8 cellular contexts compared by ENCODE assay signal in genomic region chr12:77010637-77011548, GRCh38. TPM values are rescaled to one million over a fixed set of nuclear protein-coding genes. Genes with fewer than 3 reads are reported as not detected.
DNase-seq lines count a peak whose midpoint lies in the region; ATAC-seq and TF ChIP-seq lines count a peak whose summit lies in the region.

No MANE protein-coding gene starts in this region.

- no peak overlapping the region for H3K27ac Mint-ChIP-seq in activated T-helper 2 cell treated with anti-CD3 and anti-CD28 coated beads, Interferon-gamma antibody, Interleukin-2, Interleukin-4, amounts not matched to agents 10 μg/mL and 5 μg/mL and 100 μg/mL, durations not matched to agents 14 hours and 24 hours and 36 hours

- H3K27me3 Mint-ChIP-seq in activated T-helper 2 cell treated with anti-CD3 and anti-CD28 coated beads, Interferon-gamma antibody, Interleukin-2, Interleukin-4, amounts not matched to agents 10 μg/mL and 5 μg/mL and 100 μg/mL, durations not matched to agents 14 hours and 24 hours and 36 hours (ENCODE audit: low read depth) = peaks cover 13% of the 10 kb centered on the region

- H4K20me1 ChIP-seq in osteoblast (ENCODE audit: insufficient read depth, low read length) = no peaks in the 10 kb centered on the region

- H3K9me3 ChIP-seq in HAP-1 (no peaks in the 10 kb centered on the region), osteoblast (ENCODE audit: low read depth, low read length) (no peaks in the 10 kb centered on the region), thoracic aorta (no peaks in the 10 kb centered on the region)

- H3K9me3 Mint-ChIP-seq in activated T-helper 2 cell treated with anti-CD3 and anti-CD28 coated beads, Interferon-gamma antibody, Interleukin-2, Interleukin-4, amounts not matched to agents 10 μg/mL and 5 μg/mL and 100 μg/mL, durations not matched to agents 14 hours and 24 hours and 36 hours = no peaks in the 10 kb centered on the region

- H3K4me1 Mint-ChIP-seq in activated T-helper 2 cell treated with anti-CD3 and anti-CD28 coated beads, Interferon-gamma antibody, Interleukin-2, Interleukin-4, amounts not matched to agents 10 μg/mL and 5 μg/mL and 100 μg/mL, durations not matched to agents 14 hours and 24 hours and 36 hours (ENCODE audit: low read depth) = peaks cover 3% of the 10 kb centered on the region

- H3K4me3 Mint-ChIP-seq in activated T-helper 2 cell treated with anti-CD3 and anti-CD28 coated beads, Interferon-gamma antibody, Interleukin-2, Interleukin-4, amounts not matched to agents 10 μg/mL and 5 μg/mL and 100 μg/mL, durations not matched to agents 14 hours and 24 hours and 36 hours (ENCODE audit: low read depth) = no peak overlapping the region

- peak overlapping the region; percentile 66 for H3K4me2 ChIP-seq in osteoblast (ENCODE audit: insufficient read depth, low read length)

- H3K4me1 ChIP-seq in HAP-1 (no peaks in the 10 kb centered on the region), osteoblast (ENCODE audit: insufficient read depth, low read length) (peaks cover 3% of the 10 kb centered on the region), thoracic aorta (ENCODE audit: control insufficient read depth in 1 of 2, low read depth in 2 of 2) (peaks cover 0 to 5% of the 10 kb centered on the region in 2 donors)

- intact Hi-C loops in activated T-helper 2 cell treated with anti-CD3 and anti-CD28 coated beads, Interferon-gamma antibody, Interleukin-2, Interleukin-4, amounts not matched to agents 10 μg/mL and 5 μg/mL and 100 μg/mL, durations not matched to agents 14 hours and 24 hours and 36 hours (cut with micrococcal nuclease) = loop anchor here (1.0 to 10.0 kb wide), 2 partner anchors 136 to 390 kb away; partner anchors contain the start of gene CSRP2

- H3K27me3 ChIP-seq in GM06990 (replicated peaks; ENCODE audit: control insufficient read depth, insufficient read depth, low read length) (no peaks in the 10 kb centered on the region), HAP-1 (ENCODE audit: low read depth) (peaks cover 3% of the 10 kb centered on the region; the same call in 1 of the 2 replicates), osteoblast (ENCODE audit: insufficient read depth, low read length) (no peaks in the 10 kb centered on the region), thoracic aorta (replicated peaks; ENCODE audit: insufficient read depth) (no peaks in the 10 kb centered on the region)

- no peak overlapping the region for H2AFZ ChIP-seq in osteoblast (ENCODE audit: low read length)

- no peaks in the 10 kb centered on the region for H3K36me3 Mint-ChIP-seq in activated T-helper 2 cell treated with anti-CD3 and anti-CD28 coated beads, Interferon-gamma antibody, Interleukin-2, Interleukin-4, amounts not matched to agents 10 μg/mL and 5 μg/mL and 100 μg/mL, durations not matched to agents 14 hours and 24 hours and 36 hours (ENCODE audit: low read depth)

- H3K36me3 ChIP-seq in GM06990 (ENCODE audit: control insufficient read depth, insufficient read depth, low read length) (no peaks in the 10 kb centered on the region), HAP-1 (replicated peaks) (no peaks in the 10 kb centered on the region), osteoblast (ENCODE audit: insufficient read depth, low read length) (no peaks in the 10 kb centered on the region), thoracic aorta (no peaks in the 10 kb centered on the region)

- H3K27ac ChIP-seq in osteoblast (ENCODE audit: low read depth, low read length) = no peak overlapping the region
- H3K27ac ChIP-seq in thoracic aorta = no peak overlapping the region

- ATAC-seq in thoracic aorta (ENCODE audit: insufficient number of reproducible peaks, low FRiP score, low read depth) = no peak

- no peaks in the 10 kb centered on the region for H3K79me2 ChIP-seq in osteoblast (ENCODE audit: insufficient read depth, low read length)

- in situ Hi-C loops in HAP-1 (cut with MboI; ENCODE audit: low sequenced_read_pairs) = loop anchor here (25.0 kb wide), 1 partner anchor 399 kb away; no protein-coding TSS in a partner anchor

- H3K4me3 ChIP-seq in GM06990 (replicated peaks; ENCODE audit: low read depth, low read length) (no peak overlapping the region), HAP-1 (no peak overlapping the region), foreskin fibroblast (ENCODE audit: low read depth in 1 of 2, low read length in 2 of 2) (no peak overlapping the region), osteoblast (ENCODE audit: insufficient read depth, low read length) (peak overlapping the region; percentile 11), thoracic aorta (peak overlapping the region; percentile 58)

- DNase-seq in GM06990 (ENCODE audit: extremely low read depth, insufficient read length) (peak; percentile 33), HAP-1 (ENCODE audit: low spot score in 2 of 2) (peak; percentile 72 to 86), M059J (ENCODE audit: low read depth) (peak; percentile 67), RPMI8226 (peak; percentile 73), foreskin fibroblast (peak; percentile 60 to 88), osteoblast (ENCODE audit: insufficient read length, low spot score, missing footprints) (peak; percentile 81), thoracic aorta (ENCODE audit: low spot score) (peak; percentile 27)
- peak; percentile 45 for DNase-seq in activated T-helper 2 cell treated with anti-CD3 and anti-CD28 coated beads, Interferon-gamma antibody, Interleukin-2, Interleukin-4, amounts not matched to agents 10 μg/mL and 5 μg/mL and 100 μg/mL, durations not matched to agents 14 hours and 24 hours and 36 hours (ENCODE audit: low spot score)

- TF ChIP-seq CTCF in GM06990 (IDR thresholded peaks at IDR 0.05; ENCODE audit: insufficient read depth, low read length, poor library complexity, severe bottlenecking) (peak; percentile 97), foreskin fibroblast (IDR thresholded peaks at IDR 0.05; ENCODE audit: low read depth, low read length) (peak; percentile 99), osteoblast (IDR thresholded peaks at IDR 0.05; ENCODE audit: extremely low read depth, low read depth, low read length) (no peak), thoracic aorta (IDR thresholded peaks at IDR 0.05) (peak; percentile 92)

RNA-seq across cellular contexts. Expression of gene E2F7, which starts 54.5 kb away (rescaled TPM):
- total RNA-seq in M059J (2014; rRNA removed; shearing (Covaris generic)) = 27.4 and 36.7 TPM in 2 replicates
- 14.3 and 17.7 TPM in 2 replicates for total RNA-seq in activated T-helper 2 cell treated with anti-CD3 and anti-CD28 coated beads, Interferon-gamma antibody, Interleukin-2, Interleukin-4, amounts not matched to agents 10 μg/mL and 5 μg/mL and 100 μg/mL, durations not matched to agents 14 hours and 24 hours and 36 hours
- total RNA-seq in osteoblast = 13.4 and 16.5 TPM in 2 replicates
- total RNA-seq in thoracic aorta = not detected

Comparison
In these comparisons a context has a peak if more than half of its experiments do, and no peak if none do; other contexts are left out.
1. DNase-seq: peak in every context shown above with its lines; median percentile 81 in osteoblast; 79 in HAP-1; 74 in foreskin fibroblast; 73 in RPMI8226; 67 in M059J; 45 in activated T-helper 2 cell treated with anti-CD3 and anti-CD28 coated beads, Interferon-gamma antibody, Interleukin-2, Interleukin-4, amounts not matched to agents 10 μg/mL and 5 μg/mL and 100 μg/mL, durations not matched to agents 14 hours and 24 hours and 36 hours; 33 in GM06990; 27 in thoracic aorta.
2. H3K4me3 ChIP-seq: peak in osteoblast (single experiment) and thoracic aorta (single experiment); none in GM06990 (single experiment), HAP-1 (single experiment) and foreskin fibroblast (0 of 2).
3. RNA of gene E2F7, which starts 54.5 kb away (total RNA-seq): 27.4 to 36.7 TPM in M059J, 14.3 to 17.7 TPM in activated T-helper 2 cell treated with anti-CD3 and anti-CD28 coated beads, Interferon-gamma antibody, Interleukin-2, Interleukin-4, amounts not matched to agents 10 μg/mL and 5 μg/mL and 100 μg/mL, durations not matched to agents 14 hours and 24 hours and 36 hours and 13.4 to 16.5 TPM in osteoblast; not detected in thoracic aorta; every median in the first group is over 10 times any median in the second.